In the genomic region with DNA sequence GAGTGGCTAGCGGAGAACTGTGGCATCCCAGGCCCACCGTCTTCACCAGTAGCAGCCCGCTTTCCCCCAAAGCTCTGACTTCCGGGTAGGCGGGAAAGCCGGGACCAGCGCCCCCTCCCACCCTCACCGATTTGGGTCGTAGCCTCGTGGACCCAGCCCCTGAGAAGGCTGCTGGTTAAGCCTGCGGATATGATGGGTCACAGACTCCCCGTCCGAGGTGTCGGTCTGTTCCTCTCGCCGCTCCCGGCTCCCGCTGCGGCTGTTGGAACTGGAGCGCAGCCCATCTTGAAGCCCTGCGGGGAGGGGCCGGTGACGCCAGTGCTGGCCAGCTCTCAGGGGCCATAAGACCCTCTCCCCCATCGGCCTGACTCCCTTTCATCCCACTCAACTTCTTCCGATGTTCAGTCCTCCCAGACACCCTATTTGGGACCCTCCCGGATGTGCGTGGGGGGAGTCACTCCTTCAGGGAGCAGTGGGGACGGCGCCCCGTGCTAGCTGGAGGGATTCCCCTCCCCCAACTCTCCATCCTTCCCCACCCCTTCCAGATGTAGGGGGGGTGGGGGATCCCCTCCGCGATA, we compare ENCODE assay signal across 1 cellular context.
TF ChIP-seq lines count a peak whose summit lies in the region.

No MANE protein-coding gene starts in this region.

TF ChIP-seq in K562, 482 proteins besides CTCF, POLR2A, EP300 and RAD21 (continues in another document):
- TF ChIP-seq PRPF4 (IDR thresholded peaks at IDR 0.05; ENCODE audit: insufficient read depth, low read depth, low read length, poor library complexity, severe bottlenecking) (no peak), KAT2B (IDR thresholded peaks at IDR 0.05; ENCODE audit: low read depth, low read length) (no peak), ZNF76 (CRISPR knock-in tag; IDR thresholded peaks at IDR 0.05; ENCODE audit: borderline replicate concordance) (no peak), CCAR2 (IDR thresholded peaks at IDR 0.05; ENCODE audit: low read depth, low read length) (no peak), TEAD1 (CRISPR knock-in tag; IDR thresholded peaks at IDR 0.05) (no peak; a peak in 1 of 4 replicates), ZKSCAN3 (CRISPR knock-in tag; IDR thresholded peaks at IDR 0.05) (no peak), EZH2 (IDR thresholded peaks at IDR 0.05; ENCODE audit: borderline replicate concordance, low read depth, low read length) (no peak), NELFE (IDR thresholded peaks at IDR 0.05; ENCODE audit: insufficient read depth, insufficient read length) (no peak), ETV1 (tag; conservative IDR thresholded peaks at IDR 0.05; ENCODE audit: low read depth) (peak; percentile 40), CREM (IDR thresholded peaks at IDR 0.05; ENCODE audit: low read depth) (no peak), SAP30 (IDR thresholded peaks at IDR 0.05; ENCODE audit: borderline replicate concordance, insufficient read depth, low read depth, low read length, poor library complexity, severe bottlenecking) (no peak), COPS2 (conservative IDR thresholded peaks at IDR 0.05) (no peak), MTA2 (IDR thresholded peaks at IDR 0.05; ENCODE audit: low read depth) (no peak), TBP (optimal IDR thresholded peaks at IDR 0.05; ENCODE audit: low read depth, low read length) (no peak), RBM15 (IDR thresholded peaks at IDR 0.05; ENCODE audit: insufficient read depth, low read length) (no peak), NEUROD1 (IDR thresholded peaks at IDR 0.05; ENCODE audit: borderline replicate concordance, low read depth, low read length, partially characterized antibody) (no peak), DACH1 (IDR thresholded peaks at IDR 0.05; ENCODE audit: partially characterized antibody) (no peak), SMAD3 (CRISPR knock-in tag; conservative IDR thresholded peaks at IDR 0.05) (no peak), ZNF699 (CRISPR knock-in tag; IDR thresholded peaks at IDR 0.05; ENCODE audit: insufficient replicate concordance) (no peak), ZNF584 (CRISPR knock-in tag; IDR thresholded peaks at IDR 0.05; ENCODE audit: low read depth) (no peak; the same call in 1 of the 2 replicates), SOX6 (IDR thresholded peaks at IDR 0.05) (no peak), ZNF282 (CRISPR knock-in tag; IDR thresholded peaks at IDR 0.05) (no peak), SMARCE1 (IDR thresholded peaks at IDR 0.05) (0 out of 2 replicates have a peak, but pooled peaks have one; percentile 10), GABPB1 (CRISPR knock-in tag; IDR thresholded peaks at IDR 0.05) (no peak), SIN3B (IDR thresholded peaks at IDR 0.05; ENCODE audit: low read depth) (no peak), TARDBP (IDR thresholded peaks at IDR 0.05) (no peak), TCF7L2 (IDR thresholded peaks at IDR 0.05; ENCODE audit: low read depth, low read length) (no peak), MIER1 (IDR thresholded peaks at IDR 0.05; ENCODE audit: low read depth) (no peak), KLF13 (tag; IDR thresholded peaks at IDR 0.05; ENCODE audit: borderline replicate concordance, low read depth) (peak; percentile 75; the same call in 1 of the 2 replicates), NFE2 (IDR thresholded peaks at IDR 0.05; ENCODE audit: low read depth) (no peak), SMARCC2 (IDR thresholded peaks at IDR 0.05; ENCODE audit: low read depth) (no peak), KDM4B (IDR thresholded peaks at IDR 0.05; ENCODE audit: borderline replicate concordance in 2 of 2, low read depth in 1 of 2) (no peak), JUND (IDR thresholded peaks at IDR 0.05; ENCODE audit: borderline replicate concordance, low read depth, low read length) (0 out of 2 replicates have a peak, but pooled peaks have one; percentile 9), JUND (tag; IDR thresholded peaks at IDR 0.05; ENCODE audit: borderline replicate concordance, low read depth, low read length) (no peak), TAL1 (IDR thresholded peaks at IDR 0.05) (no peak), TCF3 (CRISPR knock-in tag; IDR thresholded peaks at IDR 0.05) (no peak), ERF (CRISPR knock-in tag; IDR thresholded peaks at IDR 0.05) (no peak), XRCC3 (IDR thresholded peaks at IDR 0.05) (no peak), RBM22 (IDR thresholded peaks at IDR 0.05; ENCODE audit: low read depth, low read length, poor library complexity, severe bottlenecking) (no peak), CHD1 (IDR thresholded peaks at IDR 0.05; ENCODE audit: low read length) (no peak), RBM39 (optimal IDR thresholded peaks at IDR 0.05; ENCODE audit: low read depth, low read length) (no peak), ZNF79 (CRISPR knock-in tag; IDR thresholded peaks at IDR 0.05; ENCODE audit: low read depth) (no peak), PTRF (tag; IDR thresholded peaks at IDR 0.05) (no peak)
- TF ChIP-seq, protein P1, sequence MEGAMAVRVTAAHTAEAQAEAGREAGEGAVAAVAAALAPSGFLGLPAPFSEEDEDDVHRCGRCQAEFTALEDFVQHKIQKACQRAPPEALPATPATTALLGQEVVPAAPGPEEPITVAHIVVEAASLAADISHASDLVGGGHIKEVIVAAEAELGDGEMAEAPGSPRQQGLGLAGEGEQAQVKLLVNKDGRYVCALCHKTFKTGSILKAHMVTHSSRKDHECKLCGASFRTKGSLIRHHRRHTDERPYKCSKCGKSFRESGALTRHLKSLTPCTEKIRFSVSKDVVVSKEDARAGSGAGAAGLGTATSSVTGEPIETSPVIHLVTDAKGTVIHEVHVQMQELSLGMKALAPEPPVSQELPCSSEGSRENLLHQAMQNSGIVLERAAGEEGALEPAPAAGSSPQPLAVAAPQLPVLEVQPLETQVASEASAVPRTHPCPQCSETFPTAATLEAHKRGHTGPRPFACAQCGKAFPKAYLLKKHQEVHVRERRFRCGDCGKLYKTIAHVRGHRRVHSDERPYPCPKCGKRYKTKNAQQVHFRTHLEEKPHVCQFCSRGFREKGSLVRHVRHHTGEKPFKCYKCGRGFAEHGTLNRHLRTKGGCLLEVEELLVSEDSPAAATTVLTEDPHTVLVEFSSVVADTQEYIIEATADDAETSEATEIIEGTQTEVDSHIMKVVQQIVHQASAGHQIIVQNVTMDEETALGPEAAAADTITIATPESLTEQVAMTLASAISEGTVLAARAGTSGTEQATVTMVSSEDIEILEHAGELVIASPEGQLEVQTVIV (CRISPR knock-in tag; IDR thresholded peaks at IDR 0.05; ENCODE audit: borderline replicate concordance) = no peak
- TF ChIP-seq, protein P2, sequence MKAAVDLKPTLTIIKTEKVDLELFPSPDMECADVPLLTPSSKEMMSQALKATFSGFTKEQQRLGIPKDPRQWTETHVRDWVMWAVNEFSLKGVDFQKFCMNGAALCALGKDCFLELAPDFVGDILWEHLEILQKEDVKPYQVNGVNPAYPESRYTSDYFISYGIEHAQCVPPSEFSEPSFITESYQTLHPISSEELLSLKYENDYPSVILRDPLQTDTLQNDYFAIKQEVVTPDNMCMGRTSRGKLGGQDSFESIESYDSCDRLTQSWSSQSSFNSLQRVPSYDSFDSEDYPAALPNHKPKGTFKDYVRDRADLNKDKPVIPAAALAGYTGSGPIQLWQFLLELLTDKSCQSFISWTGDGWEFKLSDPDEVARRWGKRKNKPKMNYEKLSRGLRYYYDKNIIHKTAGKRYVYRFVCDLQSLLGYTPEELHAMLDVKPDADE (conservative IDR thresholded peaks at IDR 0.05; ENCODE audit: control insufficient read depth, low read depth, low read length) = no peak; the same call in 1 of the 2 replicates
- TF ChIP-seq, protein P3, sequence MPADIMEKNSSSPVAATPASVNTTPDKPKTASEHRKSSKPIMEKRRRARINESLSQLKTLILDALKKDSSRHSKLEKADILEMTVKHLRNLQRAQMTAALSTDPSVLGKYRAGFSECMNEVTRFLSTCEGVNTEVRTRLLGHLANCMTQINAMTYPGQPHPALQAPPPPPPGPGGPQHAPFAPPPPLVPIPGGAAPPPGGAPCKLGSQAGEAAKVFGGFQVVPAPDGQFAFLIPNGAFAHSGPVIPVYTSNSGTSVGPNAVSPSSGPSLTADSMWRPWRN (IDR thresholded peaks at IDR 0.05; ENCODE audit: low read depth) = no peak
- TF ChIP-seq, protein P4, sequence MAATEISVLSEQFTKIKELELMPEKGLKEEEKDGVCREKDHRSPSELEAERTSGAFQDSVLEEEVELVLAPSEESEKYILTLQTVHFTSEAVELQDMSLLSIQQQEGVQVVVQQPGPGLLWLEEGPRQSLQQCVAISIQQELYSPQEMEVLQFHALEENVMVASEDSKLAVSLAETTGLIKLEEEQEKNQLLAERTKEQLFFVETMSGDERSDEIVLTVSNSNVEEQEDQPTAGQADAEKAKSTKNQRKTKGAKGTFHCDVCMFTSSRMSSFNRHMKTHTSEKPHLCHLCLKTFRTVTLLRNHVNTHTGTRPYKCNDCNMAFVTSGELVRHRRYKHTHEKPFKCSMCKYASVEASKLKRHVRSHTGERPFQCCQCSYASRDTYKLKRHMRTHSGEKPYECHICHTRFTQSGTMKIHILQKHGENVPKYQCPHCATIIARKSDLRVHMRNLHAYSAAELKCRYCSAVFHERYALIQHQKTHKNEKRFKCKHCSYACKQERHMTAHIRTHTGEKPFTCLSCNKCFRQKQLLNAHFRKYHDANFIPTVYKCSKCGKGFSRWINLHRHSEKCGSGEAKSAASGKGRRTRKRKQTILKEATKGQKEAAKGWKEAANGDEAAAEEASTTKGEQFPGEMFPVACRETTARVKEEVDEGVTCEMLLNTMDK (IDR thresholded peaks at IDR 0.05; ENCODE audit: borderline replicate concordance, insufficient read depth, low read depth, low read length, poor library complexity, severe bottlenecking) = no peak
- TF ChIP-seq, protein P5, sequence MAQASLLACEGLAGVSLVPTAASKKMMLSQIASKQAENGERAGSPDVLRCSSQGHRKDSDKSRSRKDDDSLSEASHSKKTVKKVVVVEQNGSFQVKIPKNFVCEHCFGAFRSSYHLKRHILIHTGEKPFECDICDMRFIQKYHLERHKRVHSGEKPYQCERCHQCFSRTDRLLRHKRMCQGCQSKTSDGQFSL (CRISPR knock-in tag; IDR thresholded peaks at IDR 0.05) = peak; percentile 89
- TF ChIP-seq, protein P5 (tag; IDR thresholded peaks at IDR 0.05) = peak in 1 of 2 experiments; percentile 84; a peak in 2 of 4 replicates
- TF ChIP-seq, protein P6, sequence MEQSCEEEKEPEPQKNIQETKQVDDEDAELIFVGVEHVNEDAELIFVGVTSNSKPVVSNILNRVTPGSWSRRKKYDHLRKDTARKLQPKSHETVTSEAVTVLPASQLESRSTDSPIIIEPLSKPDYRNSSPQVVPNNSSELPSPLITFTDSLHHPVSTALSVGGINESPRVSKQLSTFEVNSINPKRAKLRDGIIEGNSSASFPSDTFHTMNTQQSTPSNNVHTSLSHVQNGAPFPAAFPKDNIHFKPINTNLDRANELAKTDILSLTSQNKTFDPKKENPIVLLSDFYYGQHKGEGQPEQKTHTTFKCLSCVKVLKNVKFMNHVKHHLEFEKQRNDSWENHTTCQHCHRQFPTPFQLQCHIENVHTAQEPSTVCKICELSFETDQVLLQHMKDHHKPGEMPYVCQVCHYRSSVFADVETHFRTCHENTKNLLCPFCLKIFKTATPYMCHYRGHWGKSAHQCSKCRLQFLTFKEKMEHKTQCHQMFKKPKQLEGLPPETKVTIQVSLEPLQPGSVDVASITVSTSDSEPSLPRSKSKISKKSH (CRISPR knock-in tag; IDR thresholded peaks at IDR 0.05) = no peak
- TF ChIP-seq, protein P7, sequence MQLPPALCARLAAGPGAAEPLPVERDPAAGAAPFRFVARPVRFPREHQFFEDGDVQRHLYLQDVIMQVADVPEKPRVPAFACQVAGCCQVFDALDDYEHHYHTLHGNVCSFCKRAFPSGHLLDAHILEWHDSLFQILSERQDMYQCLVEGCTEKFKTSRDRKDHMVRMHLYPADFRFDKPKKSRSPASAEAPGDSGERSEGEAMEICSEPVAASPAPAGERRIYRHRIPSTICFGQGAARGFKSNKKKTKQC (CRISPR knock-in tag; IDR thresholded peaks at IDR 0.05) = no peak
- TF ChIP-seq, protein P8, sequence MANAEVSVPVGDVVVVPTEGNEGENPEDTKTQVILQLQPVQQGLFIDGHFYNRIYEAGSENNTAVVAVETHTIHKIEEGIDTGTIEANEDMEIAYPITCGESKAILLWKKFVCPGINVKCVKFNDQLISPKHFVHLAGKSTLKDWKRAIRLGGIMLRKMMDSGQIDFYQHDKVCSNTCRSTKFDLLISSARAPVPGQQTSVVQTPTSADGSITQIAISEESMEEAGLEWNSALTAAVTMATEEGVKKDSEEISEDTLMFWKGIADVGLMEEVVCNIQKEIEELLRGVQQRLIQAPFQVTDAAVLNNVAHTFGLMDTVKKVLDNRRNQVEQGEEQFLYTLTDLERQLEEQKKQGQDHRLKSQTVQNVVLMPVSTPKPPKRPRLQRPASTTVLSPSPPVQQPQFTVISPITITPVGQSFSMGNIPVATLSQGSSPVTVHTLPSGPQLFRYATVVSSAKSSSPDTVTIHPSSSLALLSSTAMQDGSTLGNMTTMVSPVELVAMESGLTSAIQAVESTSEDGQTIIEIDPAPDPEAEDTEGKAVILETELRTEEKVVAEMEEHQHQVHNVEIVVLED (CRISPR knock-in tag; IDR thresholded peaks at IDR 0.05) = no peak
- TF ChIP-seq, protein P9, sequence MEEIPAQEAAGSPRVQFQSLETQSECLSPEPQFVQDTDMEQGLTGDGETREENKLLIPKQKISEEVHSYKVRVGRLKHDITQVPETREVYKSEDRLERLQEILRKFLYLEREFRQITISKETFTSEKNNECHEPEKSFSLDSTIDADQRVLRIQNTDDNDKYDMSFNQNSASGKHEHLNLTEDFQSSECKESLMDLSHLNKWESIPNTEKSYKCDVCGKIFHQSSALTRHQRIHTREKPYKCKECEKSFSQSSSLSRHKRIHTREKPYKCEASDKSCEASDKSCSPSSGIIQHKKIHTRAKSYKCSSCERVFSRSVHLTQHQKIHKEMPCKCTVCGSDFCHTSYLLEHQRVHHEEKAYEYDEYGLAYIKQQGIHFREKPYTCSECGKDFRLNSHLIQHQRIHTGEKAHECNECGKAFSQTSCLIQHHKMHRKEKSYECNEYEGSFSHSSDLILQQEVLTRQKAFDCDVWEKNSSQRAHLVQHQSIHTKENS (CRISPR knock-in tag; IDR thresholded peaks at IDR 0.05) = no peak
- TF ChIP-seq, protein P10, sequence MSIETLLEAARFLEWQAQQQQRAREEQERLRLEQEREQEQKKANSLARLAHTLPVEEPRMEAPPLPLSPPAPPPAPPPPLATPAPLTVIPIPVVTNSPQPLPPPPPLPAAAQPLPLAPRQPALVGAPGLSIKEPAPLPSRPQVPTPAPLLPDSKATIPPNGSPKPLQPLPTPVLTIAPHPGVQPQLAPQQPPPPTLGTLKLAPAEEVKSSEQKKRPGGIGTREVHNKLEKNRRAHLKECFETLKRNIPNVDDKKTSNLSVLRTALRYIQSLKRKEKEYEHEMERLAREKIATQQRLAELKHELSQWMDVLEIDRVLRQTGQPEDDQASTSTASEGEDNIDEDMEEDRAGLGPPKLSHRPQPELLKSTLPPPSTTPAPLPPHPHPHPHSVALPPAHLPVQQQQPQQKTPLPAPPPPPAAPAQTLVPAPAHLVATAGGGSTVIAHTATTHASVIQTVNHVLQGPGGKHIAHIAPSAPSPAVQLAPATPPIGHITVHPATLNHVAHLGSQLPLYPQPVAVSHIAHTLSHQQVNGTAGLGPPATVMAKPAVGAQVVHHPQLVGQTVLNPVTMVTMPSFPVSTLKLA (conservative IDR thresholded peaks at IDR 0.05) = no peak
